ENCODE assay signal across 22 cellular contexts in genomic region chr3:118369892-118370491, GRCh38.
"Had no signal": no experiment of that assay in that cellular context is flagged by ENCODE, and none has a peak within 500 bp of the region (broad histone marks: within the 10 kb centered on the region; RNA-seq: fewer than 3 reads in every experiment).

No MANE protein-coding gene starts in this region.

- H3K27ac ChIP-seq: adrenal gland, coronary artery had no signal

- ATAC-seq: activated CD8-positive, alpha-beta T cell treated with anti-CD3 and anti-CD28 coated beads, Interleukin-2, amount 10 ng/mL, durations not matched to agents 7 days and 5 days; PC-3 had no signal

- H3K36me3 Mint-ChIP-seq: activated naive CD8-positive, alpha-beta T cell treated with anti-CD3 and anti-CD28 coated beads, Interleukin-2, amount 10 ng/mL, durations not matched to agents 7 days and 5 days had no signal

- H3K27me3 ChIP-seq: adrenal gland had no signal

- H3K27ac Mint-ChIP-seq: activated CD8-positive, alpha-beta T cell treated with anti-CD3 and anti-CD28 coated beads, Interleukin-2, amount 10 ng/mL, durations not matched to agents 7 days and 5 days; activated naive CD8-positive, alpha-beta T cell treated with anti-CD3 and anti-CD28 coated beads, Interleukin-2, amount 10 ng/mL, durations not matched to agents 7 days and 5 days; T-helper 1 cell treated with Interleukin-12 subunit alpha and Interleukin-12 subunit beta and Interleukin-4 antibody, amounts not matched to agents 30 μg/mL and 1 μg/mL, for 36 hours had no signal

- H3K4me1 ChIP-seq: adrenal gland had no signal

- H3K27me3 Mint-ChIP-seq: activated naive CD8-positive, alpha-beta T cell treated with anti-CD3 and anti-CD28 coated beads, Interleukin-2, amount 10 ng/mL, durations not matched to agents 7 days and 5 days had no signal

- H3K4me3 Mint-ChIP-seq: activated CD8-positive, alpha-beta T cell treated with anti-CD3 and anti-CD28 coated beads, Interleukin-2, amount 10 ng/mL, durations not matched to agents 7 days and 5 days; activated naive CD8-positive, alpha-beta T cell treated with anti-CD3 and anti-CD28 coated beads, Interleukin-2, amount 10 ng/mL, durations not matched to agents 7 days and 5 days; T-helper 1 cell treated with Interleukin-12 subunit alpha and Interleukin-12 subunit beta and Interleukin-4 antibody, amounts not matched to agents 30 μg/mL and 1 μg/mL, for 36 hours had no signal

- H3K36me3 ChIP-seq: adrenal gland had no signal

- DNase-seq: activated CD4-positive, alpha-beta T cell treated with anti-CD3 and anti-CD28 coated beads for 48 hours; activated CD4-positive, alpha-beta T cell treated with anti-CD3 and anti-CD28 coated beads, Interleukin-2, amount 50 U/mL, for 4 hours; activated CD4-positive, CD25-positive, alpha-beta regulatory T cell treated with anti-CD3 and anti-CD28 coated beads, Interleukin-2, amount 50 U/mL, for 72 hours; activated CD8-positive, alpha-beta memory T cell treated with anti-CD3 and anti-CD28 coated beads, Interleukin-2, amount 50 U/mL, for 48 hours; activated CD8-positive, alpha-beta T cell treated with anti-CD3 and anti-CD28 coated beads, Interleukin-2, amount 10 ng/mL, durations not matched to agents 7 days and 5 days; activated naive CD4-positive, alpha-beta T cell treated with anti-CD3 and anti-CD28 coated beads, Interleukin-2, amount 50 U/mL, for 16 hours; activated naive CD8-positive, alpha-beta T cell treated with anti-CD3 and anti-CD28 coated beads, Interleukin-2, amount 10 ng/mL, durations not matched to agents 7 days and 5 days; activated T-cell treated with anti-CD3 and anti-CD28 coated beads, Interleukin-2, amount 50 U/mL, for 1 hour; adrenal gland; anterior cingulate cortex; NCI-H1092; NCI-H1436 treated with DMSO at 0.1 percent for 48 hours; NCI-H187; NCI-H2081; NCI-H345; NCI-H510A; NCI-H526 treated with DMSO at 0.1 percent for 48 hours; NCI-H82; PC-3; SHP77 treated with DMSO at 0.1 percent for 48 hours had no signal

- H3K4me3 ChIP-seq: adrenal gland, coronary artery had no signal

- H3K4me1 Mint-ChIP-seq: activated naive CD8-positive, alpha-beta T cell treated with anti-CD3 and anti-CD28 coated beads, Interleukin-2, amount 10 ng/mL, durations not matched to agents 7 days and 5 days had no signal
